In genomic region chr6:168370310-168370991, GRCh38 we compare ENCODE assay signal across 8 cellular contexts. TPM values are rescaled to one million over a fixed set of nuclear protein-coding genes. Genes with fewer than 3 reads are reported as not detected.
DNase-seq lines count a peak whose midpoint lies in the region; ATAC-seq and TF ChIP-seq lines count a peak whose summit lies in the region.

No MANE protein-coding gene starts in this region.

- no peaks in the 10 kb centered on the region for H3K27me3 ChIP-seq in Peyer's patch
- H3K27me3 ChIP-seq in cardiac muscle cell = no peaks in the 10 kb centered on the region

- H3K4me1 ChIP-seq in Peyer's patch = no peaks in the 10 kb centered on the region
- no peaks in the 10 kb centered on the region for H3K4me1 ChIP-seq in cardiac muscle cell (ENCODE audit: low read depth)

- H3K27me3 Mint-ChIP-seq in HFFc6 (ENCODE audit: insufficient read depth) = no peaks in the 10 kb centered on the region; the same call in 1 of the 2 replicates

- H3K27ac ChIP-seq in Peyer's patch (no peak overlapping the region), cardiac muscle cell (no peak overlapping the region)

- DNase-seq in COR-L47 (lab: John Stamatoyannopoulos, UW) (peak; percentile 20), HFFc6 (no peak), Peyer's patch (peak in 2 of 3 donors; percentile 85 to 87), cardiac muscle cell (ENCODE audit: low read depth in 1 of 2, low spot score in 1 of 2) (peak; percentile 73 to 81), retinal pigment epithelial cell (ENCODE audit: low read depth) (no peak)
- peak; percentile 33 for DNase-seq in activated T-helper 9 cell treated with anti-CD3 and anti-CD28 coated beads, Interleukin-2, amount 50 U/mL, for 16 hours (ENCODE audit: low read depth)

- no peak overlapping the region for H3K4me3 ChIP-seq in Peyer's patch
- no peak overlapping the region for H3K4me3 ChIP-seq in cardiac muscle cell
- H3K4me3 ChIP-seq in retinal pigment epithelial cell (ENCODE audit: low read length) = no peak overlapping the region

- TF ChIP-seq POLR2A in Peyer's patch (IDR thresholded peaks at IDR 0.05) = no peak

- peaks cover 63% of the 10 kb centered on the region for H3K9me3 Mint-ChIP-seq in HFFc6

- ATAC-seq in HG03045 (IDR thresholded peaks at IDR 0.05; ENCODE audit: unreplicated experiment) (no peak), HG03039 (IDR thresholded peaks at IDR 0.05; ENCODE audit: unreplicated experiment) (no peak)

- H3K36me3 ChIP-seq in Peyer's patch (no peaks in the 10 kb centered on the region), cardiac muscle cell (no peaks in the 10 kb centered on the region)

- no peaks in the 10 kb centered on the region for H3K4me1 Mint-ChIP-seq in HFFc6 (ENCODE audit: low read depth)

- H3K27ac Mint-ChIP-seq in HFFc6 = no peak overlapping the region

- no peaks in the 10 kb centered on the region for H3K9me3 ChIP-seq in Peyer's patch
- H3K9me3 ChIP-seq in cardiac muscle cell (ENCODE audit: low read depth) = no peaks in the 10 kb centered on the region

- TF ChIP-seq CTCF in HFFc6 (IDR thresholded peaks at IDR 0.05) (peak; percentile 55), Peyer's patch (IDR thresholded peaks at IDR 0.05) (peak; percentile 14 to 85 (median 67)), cardiac muscle cell (IDR thresholded peaks at IDR 0.05; ENCODE audit: low read depth, low read length) (peak; percentile 85), retinal pigment epithelial cell (conservative IDR thresholded peaks at IDR 0.05; ENCODE audit: low read depth, low read length) (peak; percentile 21)

- H3K36me3 Mint-ChIP-seq in HFFc6 (ENCODE audit: low read depth) = no peaks in the 10 kb centered on the region

- no peak overlapping the region for H3K4me3 Mint-ChIP-seq in HFFc6

RNA-seq across cellular contexts. Expression of gene DACT2, which starts 50.9 kb away (rescaled TPM):
- total RNA-seq in HFFc6 (2021; fragmentation: NEBNext Ultra II Directional; extraction: Animal tissue kit (Norgen Biotek cat#: 25700)) = not detected
- total RNA-seq in Peyer's patch (1 to 10 TPM in 3 of 4 donors, under 1 TPM in 1; 0.35 to 2.7 (median 1.8) TPM), cardiac muscle cell (0.49 and 0.71 TPM in 2 replicates)
- 0.32 and 0.77 TPM in 2 replicates for polyA plus RNA-seq in cardiac muscle cell

Comparison
In these comparisons a context has a peak if more than half of its experiments do, and no peak if none do; other contexts are left out.
1. DNase-seq: peak in COR-L47 (single experiment), Peyer's patch (2 of 3), activated T-helper 9 cell treated with anti-CD3 and anti-CD28 coated beads, Interleukin-2, amount 50 U/mL, for 16 hours (single experiment) and cardiac muscle cell (2 of 2); none in HFFc6 (single experiment) and retinal pigment epithelial cell (single experiment).
2. CTCF ChIP-seq: peak in every context shown above with its lines; median percentile 85 in cardiac muscle cell; 67 in Peyer's patch; 55 in HFFc6; 21 in retinal pigment epithelial cell.